Comparison of ENCODE assay signal across 15 cellular contexts in genomic region chr6:4931530-4932505, GRCh38.
DNase-seq lines count a peak whose midpoint lies in the region; ATAC-seq and TF ChIP-seq lines count a peak whose summit lies in the region.
"Had no signal": no experiment of that assay in that cellular context is flagged by ENCODE, and none has a peak within 500 bp of the region (broad histone marks: within the 10 kb centered on the region; RNA-seq: fewer than 3 reads in every experiment).

No MANE protein-coding gene starts in this region.

- H3K9me3 ChIP-seq in Peyer's patch: no peaks in the 10 kb centered on the region

- ATAC-seq in GM23338: peak; percentile 76
- peak; percentile 56 for ATAC-seq in foreskin keratinocyte
- ATAC-seq: stimulated activated naive CD8-positive, alpha-beta T cell treated with anti-CD3 and anti-CD28 coated beads, Interleukin-15, Interleukin-2, amounts not matched to agents 100 U/mL and 50 U/mL, for 24 hours had no signal

- peak overlapping the region; percentile 71 for H3K4me2 ChIP-seq in GM23338

- H3K36me3 Mint-ChIP-seq in GM23338 (ENCODE audit: low read depth) (no peaks in the 10 kb centered on the region), progenitor cell of endocrine pancreas (ENCODE audit: insufficient read depth) (peaks cover 2% of the 10 kb centered on the region)

- H3K27ac Mint-ChIP-seq in GM23338 (peak overlapping the region; percentile 30), progenitor cell of endocrine pancreas (peak overlapping the region; percentile 65)

- peaks cover 84% of the 10 kb centered on the region for H3K79me2 ChIP-seq in GM23338 (replicated peaks; ENCODE audit: insufficient read depth)

- peaks cover 38% of the 10 kb centered on the region for H3K4me1 ChIP-seq in GM23338 (ENCODE audit: insufficient read depth)
- H3K4me1 ChIP-seq in Peyer's patch: peaks cover 0 to 28% (median 2%) of the 10 kb centered on the region in 4 donors
- peaks cover 8% of the 10 kb centered on the region for H3K4me1 ChIP-seq in foreskin keratinocyte

- H3K27me3 Mint-ChIP-seq in GM23338 (ENCODE audit: insufficient read depth, low read depth, poor library complexity) (peaks cover 14% of the 10 kb centered on the region), progenitor cell of endocrine pancreas (no peaks in the 10 kb centered on the region)
- H3K27me3 Mint-ChIP-seq: activated naive CD8-positive, alpha-beta T cell treated with anti-CD3 and anti-CD28 coated beads, Interleukin-2, amount 10 ng/mL, durations not matched to agents 7 days and 5 days had no signal

- H3K9me3 Mint-ChIP-seq in GM23338: no peaks in the 10 kb centered on the region
- no peaks in the 10 kb centered on the region for H3K9me3 Mint-ChIP-seq in progenitor cell of endocrine pancreas (ENCODE audit: low read depth)
- H3K9me3 Mint-ChIP-seq: activated naive CD8-positive, alpha-beta T cell treated with anti-CD3 and anti-CD28 coated beads, Interleukin-2, amount 10 ng/mL, durations not matched to agents 7 days and 5 days had no signal

- no peaks in the 10 kb centered on the region for H3F3A ChIP-seq in GM23338 (replicated peaks; ENCODE audit: low read depth)

- H3K27me3 ChIP-seq in GM23338 (ENCODE audit: insufficient read depth): no peaks in the 10 kb centered on the region
- no peaks in the 10 kb centered on the region for H3K27me3 ChIP-seq in Peyer's patch
- no peaks in the 10 kb centered on the region for H3K27me3 ChIP-seq in foreskin keratinocyte

- H3K27ac ChIP-seq in GM23338 (ENCODE audit: low read depth) (peak overlapping the region; percentile 86; the same call in 1 of the 2 replicates), Peyer's patch (peak overlapping the region in 3 of 4 donors; percentile 34 to 86 (median 47)), foreskin keratinocyte (peak overlapping the region; percentile 50)
- H3K27ac ChIP-seq: C4-2B, SK-N-MC, WERI-Rb-1 had no signal

- peak in 1 of 2 donors; percentile 45 for TF ChIP-seq POLR2A in Peyer's patch (IDR thresholded peaks at IDR 0.05)

- peak overlapping the region; percentile 7; the same call in 1 of the 2 replicates for H3K4me3 ChIP-seq in GM23338
- H3K4me3 ChIP-seq in Peyer's patch: no peak overlapping the region
- H3K4me3 ChIP-seq: SK-N-MC had no signal

- H3K4me1 Mint-ChIP-seq in GM23338: peaks cover 70% of the 10 kb centered on the region
- H3K4me1 Mint-ChIP-seq in progenitor cell of endocrine pancreas (ENCODE audit: low read depth): peaks cover 44% of the 10 kb centered on the region

- peaks cover 46% of the 10 kb centered on the region for H4K20me1 ChIP-seq in GM23338 (replicated peaks; ENCODE audit: insufficient read depth)

- no peak for TF ChIP-seq CTCF in GM23338 (conservative IDR thresholded peaks at IDR 0.05; ENCODE audit: low read depth in 2 of 2)
- no peak for TF ChIP-seq CTCF in Peyer's patch (IDR thresholded peaks at IDR 0.05)
- TF ChIP-seq CTCF in foreskin keratinocyte (conservative IDR thresholded peaks at IDR 0.05): no peak
- TF ChIP-seq CTCF in progenitor cell of endocrine pancreas (IDR thresholded peaks at IDR 0.05; ENCODE audit: unreplicated experiment): no peak

- H2AFZ ChIP-seq in GM23338: no peak overlapping the region

- H3K36me3 ChIP-seq in GM23338 (ENCODE audit: insufficient read depth) (no peaks in the 10 kb centered on the region; the same call in 1 of the 2 replicates), Peyer's patch (no peaks in the 10 kb centered on the region)
- H3K36me3 ChIP-seq: WERI-Rb-1 had no signal

- H3K9me2 ChIP-seq in GM23338 (ENCODE audit: insufficient read depth): no peaks in the 10 kb centered on the region

- DNase-seq in GM23338 (ENCODE audit: low spot score) (peak; percentile 78), Peyer's patch (peak in 2 of 3 donors; percentile 58 to 81), foreskin keratinocyte (peak in 1 of 2 donors; percentile 51), progenitor cell of endocrine pancreas (ENCODE audit: low spot score, unreplicated experiment) (no peak), NCI-H1694 (lab: John Stamatoyannopoulos, UW) (no peak), ureter (ENCODE audit: low spot score) (no peak), retina (no peak), NCI-H1694 treated with DMSO at 0.1 percent for 48 hours (lab: John Stamatoyannopoulos, UW) (no peak)
- DNase-seq: activated naive CD8-positive, alpha-beta T cell treated with anti-CD3 and anti-CD28 coated beads, Interleukin-2, amount 10 ng/mL, durations not matched to agents 7 days and 5 days; KG1; NK-92 treated with Interleukin-12 subunit alpha and Interleukin-12 subunit beta, amount 100 ng/mL, for 24 hours; stimulated activated naive CD8-positive, alpha-beta T cell treated with anti-CD3 and anti-CD28 coated beads, Interleukin-15, Interleukin-2, amounts not matched to agents 100 U/mL and 50 U/mL, for 24 hours; WERI-Rb-1 had no signal

- H3K4me3 Mint-ChIP-seq in GM23338: peak overlapping the region; percentile 8; the same call in 1 of the 3 replicates
- H3K4me3 Mint-ChIP-seq in progenitor cell of endocrine pancreas (ENCODE audit: low read depth): no peak overlapping the region
- H3K4me3 Mint-ChIP-seq: activated naive CD8-positive, alpha-beta T cell treated with anti-CD3 and anti-CD28 coated beads, Interleukin-2, amount 10 ng/mL, durations not matched to agents 7 days and 5 days had no signal

TF ChIP-seq in GM23338, 12 proteins besides CTCF, POLR2A, EP300 and RAD21:
- TF ChIP-seq ZNF462 (CRISPR knock-in tag; IDR thresholded peaks at IDR 0.05): no peak
- TF ChIP-seq POLR2AphosphoS5 (IDR thresholded peaks at IDR 0.05; ENCODE audit: low read depth): 0 out of 2 replicates have a peak, but pooled peaks have one; percentile 3

Comparison
In these comparisons a context has a peak if more than half of its experiments do, and no peak if none do; other contexts are left out.
1. DNase-seq: peak in GM23338 (single experiment) and Peyer's patch (2 of 3); none in progenitor cell of endocrine pancreas (single experiment), NCI-H1694 (single experiment), ureter (single experiment), retina (single experiment) and NCI-H1694 treated with DMSO at 0.1 percent for 48 hours (single experiment).
2. Peak in every context shown above with its lines, with median percentiles within 50 percentile points of each other: H3K27ac ChIP-seq.